Comparison of ENCODE assay signal across 1 cellular context in the genomic region with DNA sequence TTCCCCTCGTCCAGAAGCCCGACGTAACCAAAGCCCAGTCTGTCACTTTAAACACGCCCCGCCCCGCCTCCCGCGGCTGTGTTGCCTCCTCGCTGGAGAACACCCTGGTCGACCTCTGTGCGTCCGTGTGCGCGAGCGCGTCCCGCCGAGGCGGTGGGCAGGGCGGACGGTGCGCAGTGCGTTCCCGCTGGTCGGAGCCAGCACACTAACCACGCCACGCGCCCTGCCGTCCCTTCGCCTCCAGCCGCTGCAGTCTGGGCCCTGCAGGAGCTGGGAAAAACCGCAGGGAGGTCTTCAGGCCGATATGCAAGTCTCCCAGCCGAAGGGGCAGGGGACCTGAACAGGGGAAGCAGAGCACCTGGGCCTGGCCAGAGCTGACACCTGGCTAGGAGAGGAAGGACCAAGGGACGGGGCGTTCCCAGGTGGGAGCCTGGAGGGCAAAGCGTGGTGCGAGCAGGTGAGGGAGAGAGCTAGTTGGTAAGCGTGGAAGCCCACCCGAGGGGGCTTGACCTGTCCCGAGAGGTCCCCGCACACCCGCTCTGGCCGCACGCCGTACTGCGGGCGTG.
A peak's percentile ranks its signal among the peaks of the same experiment; 100 is the strongest.
TF ChIP-seq lines count a peak whose summit lies in the region.

No MANE protein-coding gene starts in this region.

TF ChIP-seq in endothelial cell of umbilical vein, 7 proteins besides CTCF, POLR2A, EP300 and RAD21:
- TF ChIP-seq POLR2AphosphoS5 (IDR thresholded peaks at IDR 0.05; ENCODE audit: insufficient read depth, low read depth, low read length) (peak; percentile 54), MYC (IDR thresholded peaks at IDR 0.05; ENCODE audit: low read depth, low read length) (peak; percentile 56)
- TF ChIP-seq, protein P1, sequence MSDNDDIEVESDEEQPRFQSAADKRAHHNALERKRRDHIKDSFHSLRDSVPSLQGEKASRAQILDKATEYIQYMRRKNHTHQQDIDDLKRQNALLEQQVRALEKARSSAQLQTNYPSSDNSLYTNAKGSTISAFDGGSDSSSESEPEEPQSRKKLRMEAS (IDR thresholded peaks at IDR 0.05; ENCODE audit: insufficient read depth, insufficient read length), result no peak
TF ChIP-seq in endothelial cell of umbilical vein: peak in this region for 2.
